ENCODE assay signal across 16 cellular contexts in the genomic region with DNA sequence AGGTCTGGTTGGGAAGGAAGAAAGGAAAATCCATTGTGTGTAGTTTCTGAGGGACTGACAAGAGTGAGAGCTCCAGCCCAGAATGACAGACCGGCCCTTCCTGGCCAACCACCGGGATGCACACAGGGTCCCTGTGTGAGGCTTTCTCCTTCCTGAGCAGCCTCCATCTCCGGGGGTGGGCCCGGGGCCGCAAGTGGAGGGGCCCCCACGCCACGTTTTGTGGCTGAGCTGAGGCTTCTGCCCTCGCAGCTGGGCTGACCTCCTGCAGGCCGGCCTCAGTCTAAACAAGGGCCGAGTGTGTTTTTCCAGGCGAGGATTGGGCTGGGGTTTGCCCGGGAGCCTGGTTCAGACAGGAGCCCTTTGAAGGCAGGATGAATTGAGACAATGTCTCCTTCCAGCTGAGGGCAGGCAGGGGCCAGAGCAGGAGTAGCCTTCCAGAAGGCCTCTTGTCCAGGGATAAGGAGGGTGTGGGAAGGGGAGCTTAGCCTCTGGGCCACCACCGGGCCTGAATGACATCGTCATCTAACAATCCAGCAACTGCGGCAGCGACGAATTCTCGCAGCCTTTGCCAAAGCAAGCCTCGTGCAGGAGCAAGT.
DNase-seq lines count a peak whose midpoint lies in the region; TF ChIP-seq lines count a peak whose summit lies in the region.
"Had no signal": no experiment of that assay in that cellular context is flagged by ENCODE, and none has a peak within 500 bp of the region (broad histone marks: within the 10 kb centered on the region; RNA-seq: fewer than 3 reads in every experiment).

No MANE protein-coding gene starts in this region.

- intact Hi-C loops in tibial artery (cut with DNase I; ENCODE audit: low total_unique reads): no loop called here

- H3K9me3 ChIP-seq in tibial artery: no peaks in the 10 kb centered on the region
- H3K9me3 ChIP-seq: BE2C had no signal

- DNase-seq in epidermal melanocyte (ENCODE audit: insufficient read length, low spot score): peak; percentile 82
- DNase-seq in nucleus accumbens (lab: John Stamatoyannopoulos, UW): peak in 52 of 56 donors; percentile 19 to 92 (median 76)
- no peak for DNase-seq in tibial artery
- no peak for DNase-seq in NCI-H2171 (lab: John Stamatoyannopoulos, UW)
- no peak for DNase-seq in activated effector memory CD4-positive, alpha-beta T cell treated with anti-CD3 and anti-CD28 coated beads, Interleukin-2, amount 50 U/mL, for 16 hours
- DNase-seq in EL: no peak
- DNase-seq: activated naive CD4-positive, alpha-beta T cell; BE2C; effector memory CD8-positive, alpha-beta T cell; H9; naive thymus-derived CD4-positive, alpha-beta T cell; NCI-H1436 treated with DMSO at 0.1 percent for 48 hours; stimulated activated CD4-positive, alpha-beta T cell treated with anti-CD3 and anti-CD28 coated beads, Interleukin-2, amount 100 ng/mL, for 24 hours had no signal

- H3K27me3 ChIP-seq in tibial artery: no peaks in the 10 kb centered on the region
- H3K27me3 ChIP-seq: BE2C, breast epithelium, suprapubic skin had no signal

- TF ChIP-seq CTCF in tibial artery (IDR thresholded peaks at IDR 0.05): no peak

- H3K27ac ChIP-seq in angular gyrus (ENCODE audit: low read depth, low read length): peak overlapping the region; percentile 38
- H3K27ac ChIP-seq in tibial artery: peak overlapping the region; percentile 11 to 48
- H3K27ac ChIP-seq: breast epithelium, suprapubic skin had no signal

- H3K4me1 ChIP-seq in tibial artery: peaks cover 0 to 29% (median 22%) of the 10 kb centered on the region in 4 donors
- H3K4me1 ChIP-seq: breast epithelium had no signal

- no peak overlapping the region for H3K4me3 ChIP-seq in tibial artery
- H3K4me3 ChIP-seq: breast epithelium, suprapubic skin had no signal

- H3K36me3 ChIP-seq in tibial artery: no peaks in the 10 kb centered on the region
- H3K36me3 ChIP-seq: BE2C, breast epithelium, suprapubic skin had no signal

Comparison
In these comparisons a context has a peak if more than half of its experiments do, and no peak if none do; other contexts are left out.
1. DNase-seq: peak in epidermal melanocyte (single experiment) and nucleus accumbens (52 of 56); none in tibial artery (0 of 2), NCI-H2171 (single experiment), activated effector memory CD4-positive, alpha-beta T cell treated with anti-CD3 and anti-CD28 coated beads, Interleukin-2, amount 50 U/mL, for 16 hours (single experiment) and EL (single experiment).